Comparison of ENCODE assay signal across 8 cellular contexts in genomic region chr6:136550045-136550329, GRCh38. TPM values are rescaled to one million over a fixed set of nuclear protein-coding genes. Genes with fewer than 3 reads are reported as not detected.
DNase-seq lines count a peak whose midpoint lies in the region; ATAC-seq, FAIRE-seq and TF ChIP-seq lines count a peak whose summit lies in the region.

No MANE protein-coding gene starts in this region.

- no peak overlapping the region for H3K27ac ChIP-seq in CD4-positive, alpha-beta T cell (ENCODE audit: low read depth, low read length)
- H3K27ac ChIP-seq in small intestine (ENCODE audit: low read depth in 1 of 2, low read length in 1 of 2) = peak overlapping the region; percentile 77 to 79

- H3K4me1 ChIP-seq in small intestine (ENCODE audit: control insufficient read depth in 2 of 2, insufficient read depth in 1 of 2, low read depth in 1 of 2, low read length in 1 of 2) = no peaks in the 10 kb centered on the region

- H3K27me3 Mint-ChIP-seq in CD4-positive, alpha-beta T cell = peaks cover 50% of the 10 kb centered on the region
- H3K27me3 Mint-ChIP-seq in activated naive CD8-positive, alpha-beta T cell treated with anti-CD3 and anti-CD28 coated beads, Interleukin-2, amount 10 ng/mL, durations not matched to agents 7 days and 5 days = peaks cover 60% of the 10 kb centered on the region

- POLR2A ChIA-PET in CD4-positive, alpha-beta T cell (lab: Charles Lee) = no interaction called here
- POLR2A ChIA-PET in activated naive CD8-positive, alpha-beta T cell treated with anti-CD3 and anti-CD28 coated beads, Interleukin-2, amount 10 ng/mL, durations not matched to agents 7 days and 5 days (lab: Charles Lee) = no interaction called here

- WGBS in small intestine, 3 donors = 0 to 1% (median 0%) methylated on average over 3 to 46 of the region's 46 CpGs

- no peak for FAIRE-seq in small intestine (lab: Jason Lieb, UNC)

- no peak for DNase-seq in CD4-positive, alpha-beta T cell
- DNase-seq in activated naive CD8-positive, alpha-beta T cell treated with anti-CD3 and anti-CD28 coated beads, Interleukin-2, amount 10 ng/mL, durations not matched to agents 7 days and 5 days = no peak
- DNase-seq in small intestine (no peak), NOMO-1 treated with dmso at 0.1 percent for 144 hours (lab: John Stamatoyannopoulos, UW; ENCODE audit: unreplicated experiment) (no peak), midbrain (lab: John Stamatoyannopoulos, UW) (no peak)

- H3K36me3 Mint-ChIP-seq in CD4-positive, alpha-beta T cell (ENCODE audit: low read depth) = no peaks in the 10 kb centered on the region
- no peaks in the 10 kb centered on the region for H3K36me3 Mint-ChIP-seq in activated naive CD8-positive, alpha-beta T cell treated with anti-CD3 and anti-CD28 coated beads, Interleukin-2, amount 10 ng/mL, durations not matched to agents 7 days and 5 days

- intact Hi-C loops in CD4-positive, alpha-beta T cell (cut with DNase I, micrococcal nuclease) = loop anchor here in 1 of 2 experiments (10.0 kb wide), 1 partner anchor 1045 kb away; no protein-coding TSS in a partner anchor

- peaks cover 33% of the 10 kb centered on the region for H3K27me3 ChIP-seq in CD4-positive, alpha-beta T cell (ENCODE audit: control insufficient read depth, insufficient read depth, low read length)
- peaks cover 0 to under 1% of the 10 kb centered on the region in 2 donors for H3K27me3 ChIP-seq in small intestine (ENCODE audit: control insufficient read depth in 2 of 2, insufficient read depth in 2 of 2, low read length in 2 of 2)

- H3K4me3 ChIP-seq in iPS-11a (ENCODE audit: low read depth, low read length) (peak overlapping the region; percentile 77), small intestine (ENCODE audit: low read depth in 1 of 2, low read length in 2 of 2) (peak overlapping the region; percentile 40 to 69)

- CTCF ChIA-PET in CD4-positive, alpha-beta T cell (lab: Charles Lee) = interaction anchor here (0.9 to 1.8 kb wide), 2 partner anchors 13 to 17 kb away, joined by 3 to 6 read pairs; no protein-coding TSS in a partner anchor

- no peaks in the 10 kb centered on the region for H3K9me3 ChIP-seq in CD4-positive, alpha-beta T cell (ENCODE audit: control insufficient read depth, low read length)
- H3K9me3 ChIP-seq in small intestine (ENCODE audit: control insufficient read depth, low read depth) = no peaks in the 10 kb centered on the region

- no peak overlapping the region for H3K27ac Mint-ChIP-seq in CD4-positive, alpha-beta T cell
- no peak overlapping the region for H3K27ac Mint-ChIP-seq in activated naive CD8-positive, alpha-beta T cell treated with anti-CD3 and anti-CD28 coated beads, Interleukin-2, amount 10 ng/mL, durations not matched to agents 7 days and 5 days

- H3K9me3 Mint-ChIP-seq in CD4-positive, alpha-beta T cell = no peaks in the 10 kb centered on the region
- no peaks in the 10 kb centered on the region for H3K9me3 Mint-ChIP-seq in activated naive CD8-positive, alpha-beta T cell treated with anti-CD3 and anti-CD28 coated beads, Interleukin-2, amount 10 ng/mL, durations not matched to agents 7 days and 5 days

- no peaks in the 10 kb centered on the region for H3K36me3 ChIP-seq in small intestine (ENCODE audit: control insufficient read depth in 2 of 2, insufficient read depth in 2 of 2, low read length in 2 of 2)

- peak; percentile 45 for ATAC-seq in CD4-positive, alpha-beta T cell (ENCODE audit: poor library complexity)
- peak; percentile 80 for ATAC-seq in GM19324 (IDR thresholded peaks at IDR 0.05; ENCODE audit: low FRiP score, unreplicated experiment)
- ATAC-seq in HG03175 (IDR thresholded peaks at IDR 0.05; ENCODE audit: unreplicated experiment) = peak; percentile 54
- ATAC-seq in activated naive CD8-positive, alpha-beta T cell treated with anti-CD3 and anti-CD28 coated beads, Interleukin-2, amount 10 ng/mL, durations not matched to agents 7 days and 5 days (ENCODE audit: low read depth) = peak; percentile 67

- H3K4me3 Mint-ChIP-seq in CD4-positive, alpha-beta T cell = no peak overlapping the region
- peak overlapping the region; percentile 46 for H3K4me3 Mint-ChIP-seq in activated naive CD8-positive, alpha-beta T cell treated with anti-CD3 and anti-CD28 coated beads, Interleukin-2, amount 10 ng/mL, durations not matched to agents 7 days and 5 days

- H3K4me1 Mint-ChIP-seq in CD4-positive, alpha-beta T cell (ENCODE audit: low read depth) = peaks cover 14% of the 10 kb centered on the region
- H3K4me1 Mint-ChIP-seq in activated naive CD8-positive, alpha-beta T cell treated with anti-CD3 and anti-CD28 coated beads, Interleukin-2, amount 10 ng/mL, durations not matched to agents 7 days and 5 days = peaks cover 3% of the 10 kb centered on the region

- TF ChIP-seq CTCF in CD4-positive, alpha-beta T cell (IDR thresholded peaks at IDR 0.05) = no peak

RNA-seq across cellular contexts. Expression of gene MAP7, which starts 0.2 kb away (rescaled TPM):
- total RNA-seq in CD4-positive, alpha-beta T cell = under 1 TPM; 0.45 to 0.49 TPM
- total RNA-seq in activated naive CD8-positive, alpha-beta T cell treated with anti-CD3 and anti-CD28 coated beads, Interleukin-2, amount 10 ng/mL, durations not matched to agents 7 days and 5 days = under 1 TPM; 0.14 to 0.48 TPM
- polyA plus RNA-seq in small intestine = 10 to 100 TPM; 18.3 to 24.4 (median 18.4) TPM
